ENCODE assay signal across 2 cellular contexts in genomic region chr15:52011711-52012144, GRCh38.
TF ChIP-seq lines count a peak whose summit lies in the region.

No MANE protein-coding gene starts in this region.

TF ChIP-seq in K562, 482 proteins besides CTCF, POLR2A, EP300 and RAD21 (continues in another document):
- TF ChIP-seq, protein P1, sequence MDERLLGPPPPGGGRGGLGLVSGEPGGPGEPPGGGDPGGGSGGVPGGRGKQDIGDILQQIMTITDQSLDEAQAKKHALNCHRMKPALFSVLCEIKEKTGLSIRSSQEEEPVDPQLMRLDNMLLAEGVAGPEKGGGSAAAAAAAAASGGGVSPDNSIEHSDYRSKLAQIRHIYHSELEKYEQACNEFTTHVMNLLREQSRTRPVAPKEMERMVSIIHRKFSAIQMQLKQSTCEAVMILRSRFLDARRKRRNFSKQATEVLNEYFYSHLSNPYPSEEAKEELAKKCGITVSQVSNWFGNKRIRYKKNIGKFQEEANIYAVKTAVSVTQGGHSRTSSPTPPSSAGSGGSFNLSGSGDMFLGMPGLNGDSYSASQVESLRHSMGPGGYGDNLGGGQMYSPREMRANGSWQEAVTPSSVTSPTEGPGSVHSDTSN (CRISPR knock-in tag; IDR thresholded peaks at IDR 0.05; ENCODE audit: low read depth): no peak
- TF ChIP-seq, protein P1 (tag; conservative IDR thresholded peaks at IDR 0.05; ENCODE audit: low read depth): peak; percentile 65
- TF ChIP-seq, protein P2, sequence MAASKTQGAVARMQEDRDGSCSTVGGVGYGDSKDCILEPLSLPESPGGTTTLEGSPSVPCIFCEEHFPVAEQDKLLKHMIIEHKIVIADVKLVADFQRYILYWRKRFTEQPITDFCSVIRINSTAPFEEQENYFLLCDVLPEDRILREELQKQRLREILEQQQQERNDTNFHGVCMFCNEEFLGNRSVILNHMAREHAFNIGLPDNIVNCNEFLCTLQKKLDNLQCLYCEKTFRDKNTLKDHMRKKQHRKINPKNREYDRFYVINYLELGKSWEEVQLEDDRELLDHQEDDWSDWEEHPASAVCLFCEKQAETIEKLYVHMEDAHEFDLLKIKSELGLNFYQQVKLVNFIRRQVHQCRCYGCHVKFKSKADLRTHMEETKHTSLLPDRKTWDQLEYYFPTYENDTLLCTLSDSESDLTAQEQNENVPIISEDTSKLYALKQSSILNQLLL (CRISPR knock-in tag; IDR thresholded peaks at IDR 0.05; ENCODE audit: borderline replicate concordance): no peak
- no peak for TF ChIP-seq RFX5 (IDR thresholded peaks at IDR 0.05; ENCODE audit: low read depth, low read length)
- 0 out of 2 replicates have a peak, but pooled peaks have one; percentile 20 for TF ChIP-seq SPI1 (IDR thresholded peaks at IDR 0.05; ENCODE audit: borderline replicate concordance, low read depth, low read length)
- TF ChIP-seq ARID3A (IDR thresholded peaks at IDR 0.05; ENCODE audit: borderline replicate concordance, low read depth, low read length): no peak
- no peak for TF ChIP-seq NCOA1 (IDR thresholded peaks at IDR 0.05; ENCODE audit: low read depth)
- TF ChIP-seq, protein P3, sequence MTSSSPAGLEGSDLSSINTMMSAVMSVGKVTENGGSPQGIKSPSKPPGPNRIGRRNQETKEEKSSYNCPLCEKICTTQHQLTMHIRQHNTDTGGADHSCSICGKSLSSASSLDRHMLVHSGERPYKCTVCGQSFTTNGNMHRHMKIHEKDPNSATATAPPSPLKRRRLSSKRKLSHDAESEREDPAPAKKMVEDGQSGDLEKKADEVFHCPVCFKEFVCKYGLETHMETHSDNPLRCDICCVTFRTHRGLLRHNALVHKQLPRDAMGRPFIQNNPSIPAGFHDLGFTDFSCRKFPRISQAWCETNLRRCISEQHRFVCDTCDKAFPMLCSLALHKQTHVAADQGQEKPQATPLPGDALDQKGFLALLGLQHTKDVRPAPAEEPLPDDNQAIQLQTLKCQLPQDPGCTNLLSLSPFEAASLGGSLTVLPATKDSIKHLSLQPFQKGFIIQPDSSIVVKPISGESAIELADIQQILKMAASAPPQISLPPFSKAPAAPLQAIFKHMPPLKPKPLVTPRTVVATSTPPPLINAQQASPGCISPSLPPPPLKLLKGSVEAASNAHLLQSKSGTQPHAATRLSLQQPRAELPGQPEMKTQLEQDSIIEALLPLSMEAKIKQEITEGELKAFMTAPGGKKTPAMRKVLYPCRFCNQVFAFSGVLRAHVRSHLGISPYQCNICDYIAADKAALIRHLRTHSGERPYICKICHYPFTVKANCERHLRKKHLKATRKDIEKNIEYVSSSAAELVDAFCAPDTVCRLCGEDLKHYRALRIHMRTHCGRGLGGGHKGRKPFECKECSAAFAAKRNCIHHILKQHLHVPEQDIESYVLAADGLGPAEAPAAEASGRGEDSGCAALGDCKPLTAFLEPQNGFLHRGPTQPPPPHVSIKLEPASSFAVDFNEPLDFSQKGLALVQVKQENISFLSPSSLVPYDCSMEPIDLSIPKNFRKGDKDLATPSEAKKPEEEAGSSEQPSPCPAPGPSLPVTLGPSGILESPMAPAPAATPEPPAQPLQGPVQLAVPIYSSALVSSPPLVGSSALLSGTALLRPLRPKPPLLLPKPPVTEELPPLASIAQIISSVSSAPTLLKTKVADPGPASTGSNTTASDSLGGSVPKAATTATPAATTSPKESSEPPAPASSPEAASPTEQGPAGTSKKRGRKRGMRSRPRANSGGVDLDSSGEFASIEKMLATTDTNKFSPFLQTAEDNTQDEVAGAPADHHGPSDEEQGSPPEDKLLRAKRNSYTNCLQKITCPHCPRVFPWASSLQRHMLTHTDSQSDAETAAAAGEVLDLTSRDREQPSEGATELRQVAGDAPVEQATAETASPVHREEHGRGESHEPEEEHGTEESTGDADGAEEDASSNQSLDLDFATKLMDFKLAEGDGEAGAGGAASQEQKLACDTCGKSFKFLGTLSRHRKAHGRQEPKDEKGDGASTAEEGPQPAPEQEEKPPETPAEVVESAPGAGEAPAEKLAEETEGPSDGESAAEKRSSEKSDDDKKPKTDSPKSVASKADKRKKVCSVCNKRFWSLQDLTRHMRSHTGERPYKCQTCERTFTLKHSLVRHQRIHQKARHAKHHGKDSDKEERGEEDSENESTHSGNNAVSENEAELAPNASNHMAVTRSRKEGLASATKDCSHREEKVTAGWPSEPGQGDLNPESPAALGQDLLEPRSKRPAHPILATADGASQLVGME (CRISPR knock-in tag; IDR thresholded peaks at IDR 0.05): no peak
- TF ChIP-seq BRF2 (IDR thresholded peaks at IDR 0.05; ENCODE audit: borderline replicate concordance, insufficient read depth, insufficient read length): no peak
- TF ChIP-seq PHF8 (IDR thresholded peaks at IDR 0.05; ENCODE audit: borderline replicate concordance, low read length): no peak
- TF ChIP-seq ZNF695 (CRISPR knock-in tag; IDR thresholded peaks at IDR 0.05): no peak

TF ChIP-seq in HepG2, 621 proteins besides CTCF, POLR2A, EP300 and RAD21:
- TF ChIP-seq CREB1 (IDR thresholded peaks at IDR 0.05) (no peak), CREB1 (CRISPR knock-in tag; IDR thresholded peaks at IDR 0.05) (no peak), RBFOX2 (IDR thresholded peaks at IDR 0.05; ENCODE audit: low read depth, low read length) (0 out of 2 replicates have a peak, but pooled peaks have one; percentile 41), SOX13 (IDR thresholded peaks at IDR 0.05) (no peak), SOX13 (CRISPR knock-in tag; conservative IDR thresholded peaks at IDR 0.05 in 1 of 2, IDR thresholded peaks at IDR 0.05 in 1 of 2) (peak in 1 of 2 experiments; percentile 57; a peak in 1 of 4 replicates), ISX (CRISPR knock-in tag; conservative IDR thresholded peaks at IDR 0.05) (no peak)
- TF ChIP-seq, protein P4, sequence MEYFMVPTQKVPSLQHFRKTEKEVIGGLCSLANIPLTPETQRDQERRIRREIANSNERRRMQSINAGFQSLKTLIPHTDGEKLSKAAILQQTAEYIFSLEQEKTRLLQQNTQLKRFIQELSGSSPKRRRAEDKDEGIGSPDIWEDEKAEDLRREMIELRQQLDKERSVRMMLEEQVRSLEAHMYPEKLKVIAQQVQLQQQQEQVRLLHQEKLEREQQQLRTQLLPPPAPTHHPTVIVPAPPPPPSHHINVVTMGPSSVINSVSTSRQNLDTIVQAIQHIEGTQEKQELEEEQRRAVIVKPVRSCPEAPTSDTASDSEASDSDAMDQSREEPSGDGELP (IDR thresholded peaks at IDR 0.05; ENCODE audit: borderline replicate concordance, low read depth): peak; percentile 47; the same call in 1 of the 2 replicates
- TF ChIP-seq, protein P5, sequence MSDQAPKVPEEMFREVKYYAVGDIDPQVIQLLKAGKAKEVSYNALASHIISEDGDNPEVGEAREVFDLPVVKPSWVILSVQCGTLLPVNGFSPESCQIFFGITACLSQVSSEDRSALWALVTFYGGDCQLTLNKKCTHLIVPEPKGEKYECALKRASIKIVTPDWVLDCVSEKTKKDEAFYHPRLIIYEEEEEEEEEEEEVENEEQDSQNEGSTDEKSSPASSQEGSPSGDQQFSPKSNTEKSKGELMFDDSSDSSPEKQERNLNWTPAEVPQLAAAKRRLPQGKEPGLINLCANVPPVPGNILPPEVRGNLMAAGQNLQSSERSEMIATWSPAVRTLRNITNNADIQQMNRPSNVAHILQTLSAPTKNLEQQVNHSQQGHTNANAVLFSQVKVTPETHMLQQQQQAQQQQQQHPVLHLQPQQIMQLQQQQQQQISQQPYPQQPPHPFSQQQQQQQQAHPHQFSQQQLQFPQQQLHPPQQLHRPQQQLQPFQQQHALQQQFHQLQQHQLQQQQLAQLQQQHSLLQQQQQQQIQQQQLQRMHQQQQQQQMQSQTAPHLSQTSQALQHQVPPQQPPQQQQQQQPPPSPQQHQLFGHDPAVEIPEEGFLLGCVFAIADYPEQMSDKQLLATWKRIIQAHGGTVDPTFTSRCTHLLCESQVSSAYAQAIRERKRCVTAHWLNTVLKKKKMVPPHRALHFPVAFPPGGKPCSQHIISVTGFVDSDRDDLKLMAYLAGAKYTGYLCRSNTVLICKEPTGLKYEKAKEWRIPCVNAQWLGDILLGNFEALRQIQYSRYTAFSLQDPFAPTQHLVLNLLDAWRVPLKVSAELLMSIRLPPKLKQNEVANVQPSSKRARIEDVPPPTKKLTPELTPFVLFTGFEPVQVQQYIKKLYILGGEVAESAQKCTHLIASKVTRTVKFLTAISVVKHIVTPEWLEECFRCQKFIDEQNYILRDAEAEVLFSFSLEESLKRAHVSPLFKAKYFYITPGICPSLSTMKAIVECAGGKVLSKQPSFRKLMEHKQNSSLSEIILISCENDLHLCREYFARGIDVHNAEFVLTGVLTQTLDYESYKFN (CRISPR knock-in tag; conservative IDR thresholded peaks at IDR 0.05): 0 out of 2 replicates have a peak, but pooled peaks have one; percentile 15
